27 cellular contexts compared by ENCODE assay signal in genomic region chr19:50762554-50762953, GRCh38. TPM values are rescaled to one million over a fixed set of nuclear protein-coding genes. Genes with fewer than 3 reads are reported as not detected.
"Had no signal": no experiment of that assay in that cellular context is flagged by ENCODE, and none has a peak within 500 bp of the region (broad histone marks: within the 10 kb centered on the region; RNA-seq: fewer than 3 reads in every experiment).

No MANE protein-coding gene starts in this region.

- H3K27ac Mint-ChIP-seq: dendritic cell treated with granulocyte-macrophage colony-stimulating factor and Interleukin-4, amounts not matched to agents 40 ng/mL and 50 ng/mL, for 4 days; effector memory CD8-positive, alpha-beta T cell; endodermal cell had no signal

- H3K4me3 ChIP-seq: colonic mucosa, coronary artery, dorsolateral prefrontal cortex, esophagus muscularis mucosa, esophagus squamous epithelium, gastrocnemius medialis, gastroesophageal sphincter, heart left ventricle, heart right ventricle had no signal

- H3K4me1 Mint-ChIP-seq: endodermal cell had no signal

- H3K27me3 ChIP-seq: colonic mucosa, foreskin keratinocyte, gastrocnemius medialis had no signal

- DNase-seq: colonic mucosa; cortex of kidney; dermis blood vessel endothelial cell; dorsolateral prefrontal cortex; effector CD4-positive, alpha-beta T cell; effector CD8-positive, alpha-beta T cell; effector memory CD4-positive, alpha-beta T cell; effector memory CD8-positive, alpha-beta T cell; endodermal cell; erythroblast; esophagus squamous epithelium; foreskin fibroblast; foreskin keratinocyte; foreskin melanocyte; gastrocnemius medialis; glutamatergic neuron; head of caudate nucleus; heart left ventricle; heart right ventricle had no signal

- H3K4me3 Mint-ChIP-seq: dendritic cell treated with granulocyte-macrophage colony-stimulating factor and Interleukin-4, amounts not matched to agents 40 ng/mL and 50 ng/mL, for 4 days; effector memory CD8-positive, alpha-beta T cell; endodermal cell had no signal

- H3K9me3 ChIP-seq: colonic mucosa, esophagus muscularis mucosa, esophagus squamous epithelium, gastrocnemius medialis, gastroesophageal sphincter, heart left ventricle, heart right ventricle had no signal

- H3K27ac ChIP-seq: colonic mucosa, coronary artery, dorsolateral prefrontal cortex, epithelial cell of prostate, esophagus muscularis mucosa, esophagus squamous epithelium, foreskin keratinocyte, gastrocnemius medialis, gastroesophageal sphincter, heart left ventricle, heart right ventricle had no signal

- H3K4me1 ChIP-seq: colonic mucosa, esophagus muscularis mucosa, esophagus squamous epithelium, foreskin keratinocyte, gastrocnemius medialis, gastroesophageal sphincter, heart left ventricle, heart right ventricle had no signal

- H3K9me3 Mint-ChIP-seq: effector memory CD8-positive, alpha-beta T cell; endodermal cell had no signal

- H3K36me3 ChIP-seq: colonic mucosa, esophagus muscularis mucosa, esophagus squamous epithelium, gastrocnemius medialis, gastroesophageal sphincter, heart left ventricle, heart right ventricle had no signal

RNA-seq across cellular contexts. Expression of gene GPR32, which starts 7.7 kb away (rescaled TPM):
- polyA plus RNA-seq: endothelial cell of umbilical vein, esophagus, fibroblast of lung, foreskin keratinocyte, heart left ventricle, heart right ventricle had no signal

RNA-seq across cellular contexts. Expression of gene ACP4, which starts 27.7 kb away (rescaled TPM):
- polyA plus RNA-seq: endothelial cell of umbilical vein, esophagus, fibroblast of lung, foreskin keratinocyte, heart left ventricle, heart right ventricle had no signal
